In genomic region chr2:68238955-68239822, GRCh38 we compare ENCODE assay signal across 12 cellular contexts. TPM values are rescaled to one million over a fixed set of nuclear protein-coding genes. Genes with fewer than 3 reads are reported as not detected.
A peak's percentile ranks its signal among the peaks of the same experiment; 100 is the strongest.
DNase-seq lines count a peak whose midpoint lies in the region; ATAC-seq, FAIRE-seq and TF ChIP-seq lines count a peak whose summit lies in the region.
"Had no signal": no experiment of that assay in that cellular context is flagged by ENCODE, and none has a peak within 500 bp of the region (broad histone marks: within the 10 kb centered on the region; RNA-seq: fewer than 3 reads in every experiment).

No MANE protein-coding gene starts in this region.

- peaks cover 5% of the 10 kb centered on the region; the same call in 1 of the 2 replicates for H3K36me3 ChIP-seq in SU-DHL-6 (ENCODE audit: low read length)

- H2AFZ ChIP-seq in SU-DHL-6 (ENCODE audit: low read depth, low read length, severe bottlenecking): no peak overlapping the region

- H3K79me2 ChIP-seq in SU-DHL-6 (ENCODE audit: insufficient read depth, low read length): peaks cover 100% of the 10 kb centered on the region

- H3K27ac ChIP-seq in A549 (no peak overlapping the region; a peak in 1 of 6 replicates), SU-DHL-6 (ENCODE audit: low read depth, low read length) (no peak overlapping the region)
- H3K27ac ChIP-seq: BLaER1, HL-60 had no signal

- FAIRE-seq in A549 (lab: Jason Lieb, UNC) (no peak), GM12891 (lab: Jason Lieb, UNC) (peak; percentile 61), frontal cortex (lab: Jason Lieb, UNC) (no peak)

- TF ChIP-seq CTCF in A549 (IDR thresholded peaks at IDR 0.05) (no peak), SU-DHL-6 (IDR thresholded peaks at IDR 0.05; ENCODE audit: insufficient read depth, low read length, poor library complexity, severe bottlenecking) (no peak), fibroblast of pulmonary artery (IDR thresholded peaks at IDR 0.05; ENCODE audit: low read length, missing control alignments) (no peak)

- TF ChIP-seq POLR2A in A549 (IDR thresholded peaks at IDR 0.05; ENCODE audit: low read length): no peak
- no peak for TF ChIP-seq POLR2A in GM12891 (IDR thresholded peaks at IDR 0.05; ENCODE audit: low read depth, low read length)

- no peak overlapping the region for H3K9ac ChIP-seq in SU-DHL-6 (ENCODE audit: low read length)
- H3K9ac ChIP-seq: BLaER1 had no signal

- H3F3A ChIP-seq in SU-DHL-6 (ENCODE audit: insufficient read depth): peaks cover 22% of the 10 kb centered on the region; the same call in 1 of the 2 replicates

- no peak for TF ChIP-seq RAD21 in A549 (conservative IDR thresholded peaks at IDR 0.05 in 1 of 2, IDR thresholded peaks at IDR 0.05 in 1 of 2)

- no peak for TF ChIP-seq EP300 in A549 (IDR thresholded peaks at IDR 0.05)

- peak in 1 of 2 experiments; percentile 36; a peak in 1 of 6 replicates for ATAC-seq in A549
- no peak for ATAC-seq in GM21367 (IDR thresholded peaks at IDR 0.05; ENCODE audit: unreplicated experiment)

- no peaks in the 10 kb centered on the region for H3K27me3 ChIP-seq in SU-DHL-6 (ENCODE audit: low read length)
- H3K27me3 ChIP-seq: BLaER1 had no signal

- H4K20me1 ChIP-seq in SU-DHL-6 (ENCODE audit: low read depth, low read length): peaks cover 79% of the 10 kb centered on the region

- H3K4me2 ChIP-seq in A549: peak overlapping the region; percentile 45
- H3K4me2 ChIP-seq in SU-DHL-6 (ENCODE audit: low read depth, low read length, poor library complexity, severe bottlenecking): peak overlapping the region; percentile 30
- H3K4me2 ChIP-seq: BLaER1 had no signal

- POLR2A ChIA-PET in A549 (lab: Yijun Ruan, JAX): no interaction called here

- H3K9me3 ChIP-seq in A549 (no peaks in the 10 kb centered on the region), SU-DHL-6 (ENCODE audit: insufficient read depth, low read length) (no peaks in the 10 kb centered on the region)
- H3K9me3 ChIP-seq: BLaER1 had no signal

- no peaks in the 10 kb centered on the region for H3K9me2 ChIP-seq in SU-DHL-6 (replicated peaks; ENCODE audit: insufficient read depth, low read length)

- WGBS in A549 (ENCODE audit: missing lambda C conversion rate): 64% methylated on average over 6 of the region's 6 CpGs

- DNase-seq in A549 (ENCODE audit: low read depth in 1 of 2, low spot score in 1 of 2) (no peak), GM12891 (ENCODE audit: insufficient read length, low spot score) (no peak), fibroblast of pulmonary artery (ENCODE audit: low read depth) (peak; percentile 51), frontal cortex (ENCODE audit: low spot score in 2 of 2) (no peak), middle frontal gyrus (ENCODE audit: extremely low spot score, low spot score) (no peak)
- no peak for DNase-seq in stimulated activated CD4-positive, alpha-beta T cell treated with anti-CD3 and anti-CD28 coated beads, Interleukin-4, amount 100 ng/mL, for 24 hours
- DNase-seq: NCI-H1694 treated with DMSO at 0.1 percent for 48 hours; NK-92 treated with Interleukin-12 subunit alpha and Interleukin-12 subunit beta, amount 100 ng/mL, for 24 hours had no signal

- peaks cover 45% of the 10 kb centered on the region for H3K4me1 ChIP-seq in A549

- H3K4me3 ChIP-seq in A549 (no peak overlapping the region), SU-DHL-6 (ENCODE audit: insufficient read depth, low read length, poor library complexity, severe bottlenecking) (no peak overlapping the region), fibroblast of pulmonary artery (replicated peaks; ENCODE audit: low read depth, low read length) (no peak overlapping the region)
- H3K4me3 ChIP-seq: BLaER1 had no signal

- CTCF ChIA-PET in A549 (lab: Yijun Ruan, JAX): interaction anchor here (1.0 to 1.1 kb wide), 4 partner anchors 11 to 50 kb away, joined by 3 read pairs; no protein-coding TSS in a partner anchor

TF ChIP-seq in A549, 52 proteins besides CTCF, POLR2A, EP300 and RAD21:
- TF ChIP-seq CEBPB (IDR thresholded peaks at IDR 0.05): peak in 1 of 2 experiments; percentile 41; a peak in 2 of 4 replicates
- TF ChIP-seq MAZ (IDR thresholded peaks at IDR 0.05; ENCODE audit: borderline replicate concordance, low read depth, low read length): no peak
- TF ChIP-seq MAX (IDR thresholded peaks at IDR 0.05): no peak
- TF ChIP-seq SMC3 (IDR thresholded peaks at IDR 0.05): no peak
- no peak for TF ChIP-seq KDM5A (IDR thresholded peaks at IDR 0.05)
TF ChIP-seq in A549: peak in this region for 1.

TF ChIP-seq in GM12891, 5 proteins besides CTCF, POLR2A, EP300 and RAD21:
- TF ChIP-seq SPI1 (IDR thresholded peaks at IDR 0.05; ENCODE audit: low read depth, low read length) (no peak), POLR2AphosphoS5 (IDR thresholded peaks at IDR 0.05; ENCODE audit: low read depth, low read length) (no peak), PAX5 (IDR thresholded peaks at IDR 0.05; ENCODE audit: insufficient read depth, low read length, severe bottlenecking) (no peak), POU2F2 (IDR thresholded peaks at IDR 0.05; ENCODE audit: low read depth, low read length) (no peak), TAF1 (IDR thresholded peaks at IDR 0.05; ENCODE audit: low read depth, low read length) (no peak)

RNA-seq across cellular contexts. Expression of gene PPP3R1, which starts 13.1 kb away (rescaled TPM):
- polyA plus RNA-seq in A549 (2011; rRNA removed) (27.3 and 30.7 TPM in 2 replicates), A549 (2017; fragmentation: RNase III; extraction: RNeasy Plus Mini Kit Qiagen cat#74134 plus additional on column Dnase treatment) (53.7 to 55.1 TPM (median 54.4 TPM) in 3 replicates)
- polyA plus RNA-seq in A549 (2012; cell fraction: cytosol; rRNA removed): 9.0 and 11.2 TPM in 2 replicates
- 5.0 and 9.5 TPM in 2 replicates for polyA plus RNA-seq in A549 (2012; cell fraction: nucleus; rRNA removed)
- 15.5 and 18.2 TPM in 2 replicates for polyA minus RNA-seq in A549 (2011; rRNA and poly(A)+ RNA removed)
- polyA plus RNA-seq in GM12891 (2012; ENCODE audit: low read depth, missing spikeins): 20.7 TPM
- total RNA-seq in frontal cortex: 59.9 TPM
